Comparison of ENCODE assay signal across 19 cellular contexts in the genomic region with DNA sequence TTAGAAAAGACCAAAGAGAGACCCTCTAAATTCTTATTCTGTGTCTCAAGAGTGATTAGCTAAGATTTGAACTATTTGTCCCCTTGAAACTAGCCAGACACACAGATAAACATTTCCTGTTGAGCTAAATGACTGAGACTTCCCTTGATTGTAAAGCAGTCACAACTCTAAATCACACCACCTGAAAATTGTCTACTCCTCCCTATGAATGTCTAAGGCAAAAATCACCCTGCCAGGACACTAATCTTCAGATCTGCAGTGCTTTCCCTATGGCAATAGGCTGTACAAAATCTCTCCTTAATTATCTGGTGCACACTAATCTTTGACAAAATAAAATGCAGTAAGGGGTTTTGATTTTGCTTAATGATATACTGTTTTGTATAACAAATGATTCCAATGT.
DNase-seq lines count a peak whose midpoint lies in the region; ATAC-seq and TF ChIP-seq lines count a peak whose summit lies in the region.
"Had no signal": no experiment of that assay in that cellular context is flagged by ENCODE, and none has a peak within 500 bp of the region (broad histone marks: within the 10 kb centered on the region; RNA-seq: fewer than 3 reads in every experiment).

No MANE protein-coding gene starts in this region.

- CTCF ChIA-PET in SK-N-SH (lab: Yijun Ruan, JAX) = interaction anchor here (0.6 kb wide), 1 partner anchor 363 kb away, joined by 3 read pairs; no protein-coding TSS in a partner anchor
- CTCF ChIA-PET in activated CD8-positive, alpha-beta T cell treated with anti-CD3 and anti-CD28 coated beads, Interleukin-2, amount 10 ng/mL, durations not matched to agents 7 days and 5 days (lab: Charles Lee) = no interaction called here

- TF ChIP-seq EP300 in SK-N-SH (IDR thresholded peaks at IDR 0.05; ENCODE audit: borderline replicate concordance in 1 of 2, low read depth in 1 of 2, low read length in 1 of 2) = peak in 1 of 2 experiments; percentile 59; a peak in 1 of 4 replicates

- no peak overlapping the region for H4K8ac ChIP-seq in mesendoderm (ENCODE audit: low read depth, low read length)

- H3K9ac ChIP-seq in SK-N-SH (no peak overlapping the region), endodermal cell (ENCODE audit: extremely low read depth, low read length, poor library complexity, severe bottlenecking) (no peak overlapping the region), mesendoderm (ENCODE audit: low read length) (no peak overlapping the region)
- H3K9ac ChIP-seq: KMS-11 had no signal

- H3K27ac Mint-ChIP-seq in endodermal cell = no peak overlapping the region
- H3K27ac Mint-ChIP-seq in activated CD8-positive, alpha-beta T cell treated with anti-CD3 and anti-CD28 coated beads, Interleukin-2, amount 10 ng/mL, durations not matched to agents 7 days and 5 days = no peak overlapping the region
- H3K27ac Mint-ChIP-seq: B cell had no signal

- H3K4me3 ChIP-seq in SK-N-SH (ENCODE audit: low read depth in 2 of 2, low read length in 1 of 2) (no peak overlapping the region), endodermal cell (ENCODE audit: low read length) (peak overlapping the region; percentile 37), mesendoderm (ENCODE audit: low read length) (no peak overlapping the region)
- H3K4me3 ChIP-seq: A549, Peyer's patch had no signal

- no peaks in the 10 kb centered on the region for H3K27me3 Mint-ChIP-seq in endodermal cell (ENCODE audit: insufficient read depth)
- H3K27me3 Mint-ChIP-seq in activated CD8-positive, alpha-beta T cell treated with anti-CD3 and anti-CD28 coated beads, Interleukin-2, amount 10 ng/mL, durations not matched to agents 7 days and 5 days (ENCODE audit: low read depth) = no peaks in the 10 kb centered on the region
- H3K27me3 Mint-ChIP-seq: B cell had no signal

- intact Hi-C loops in left cardiac atrium (cut with DNase I) = no loop called here

- H3K4ac ChIP-seq in mesendoderm (ENCODE audit: low read depth, low read length) = no peak overlapping the region

- H2BK120ac ChIP-seq in mesendoderm (ENCODE audit: low read depth, low read length) = no peak overlapping the region

- H3K27ac ChIP-seq in SK-N-SH (ENCODE audit: low read depth in 2 of 2, low read length in 1 of 2) (peak overlapping the region in 1 of 2 experiments; percentile 43; a peak in 2 of 4 replicates), endodermal cell (ENCODE audit: low read depth, low read length) (no peak overlapping the region), mesendoderm (ENCODE audit: low read depth, low read length) (no peak overlapping the region)
- H3K27ac ChIP-seq: A549, KMS-11, Peyer's patch had no signal

- no peak overlapping the region for H3K4me2 ChIP-seq in SK-N-SH
- H3K4me2 ChIP-seq in mesendoderm (ENCODE audit: low read length) = no peak overlapping the region
- H3K4me2 ChIP-seq: A549, KMS-11 had no signal

- H2BK15ac ChIP-seq in mesendoderm (replicated peaks; ENCODE audit: low read depth) = no peak overlapping the region

- H3K36me3 ChIP-seq in SK-N-SH (replicated peaks in 1 of 2; ENCODE audit: control insufficient read depth in 1 of 2, insufficient read depth in 2 of 2, low read length in 1 of 2) (no peaks in the 10 kb centered on the region), endodermal cell (ENCODE audit: control insufficient read depth, insufficient read depth, low read length) (no peaks in the 10 kb centered on the region), mesendoderm (ENCODE audit: control insufficient read depth, insufficient read depth, low read length) (no peaks in the 10 kb centered on the region)
- H3K36me3 ChIP-seq: Peyer's patch had no signal

- no peaks in the 10 kb centered on the region for H3F3A ChIP-seq in SK-N-SH (replicated peaks; ENCODE audit: insufficient read depth)

- H3K79me2 ChIP-seq in SK-N-SH (ENCODE audit: insufficient read depth) (no peaks in the 10 kb centered on the region), mesendoderm (ENCODE audit: control insufficient read depth, insufficient read depth, low read length) (no peaks in the 10 kb centered on the region)

- H3K4me1 ChIP-seq in SK-N-SH (ENCODE audit: control insufficient read depth in 1 of 2, insufficient read depth in 2 of 2, low read depth in 1 of 2, low read length in 1 of 2) (peaks cover 0 to 3% of the 10 kb centered on the region in 2 experiments; a peak in 2 of 4 replicates), endodermal cell (ENCODE audit: control insufficient read depth, insufficient read depth, low read length) (no peaks in the 10 kb centered on the region), mesendoderm (ENCODE audit: control insufficient read depth, low read depth, low read length) (no peaks in the 10 kb centered on the region)
- H3K4me1 ChIP-seq: A549, Peyer's patch had no signal

- no peaks in the 10 kb centered on the region; the same call in 1 of the 2 replicates for H3K9me2 ChIP-seq in SK-N-SH

- H3K56ac ChIP-seq in mesendoderm (ENCODE audit: low read length) = no peak overlapping the region

- H3K4me1 Mint-ChIP-seq in endodermal cell = peaks cover 7% of the 10 kb centered on the region
- H3K4me1 Mint-ChIP-seq in activated CD8-positive, alpha-beta T cell treated with anti-CD3 and anti-CD28 coated beads, Interleukin-2, amount 10 ng/mL, durations not matched to agents 7 days and 5 days (ENCODE audit: low read depth) = no peaks in the 10 kb centered on the region
- H3K4me1 Mint-ChIP-seq: B cell, CD14-positive monocyte had no signal

- H2AK5ac ChIP-seq in mesendoderm (ENCODE audit: low read length) = no peak overlapping the region

- no peak for TF ChIP-seq RAD21 in SK-N-SH (IDR thresholded peaks at IDR 0.05; ENCODE audit: low read length)

- H3K79me1 ChIP-seq in mesendoderm (ENCODE audit: low read length) = no peaks in the 10 kb centered on the region

- ATAC-seq in SK-N-SH treated with all-trans-retinoic acid at 6 μM for 48 hours (no peak), left cardiac atrium (no peak)
- ATAC-seq in activated CD8-positive, alpha-beta T cell treated with anti-CD3 and anti-CD28 coated beads, Interleukin-2, amount 10 ng/mL, durations not matched to agents 7 days and 5 days = no peak
- ATAC-seq: A549 had no signal

- no peaks in the 10 kb centered on the region for H3K27me3 ChIP-seq in SK-N-SH (ENCODE audit: insufficient read depth)
- H3K27me3 ChIP-seq in endodermal cell (ENCODE audit: control insufficient read depth, insufficient read depth, low read length, poor library complexity, severe bottlenecking) = no peaks in the 10 kb centered on the region
- no peaks in the 10 kb centered on the region for H3K27me3 ChIP-seq in mesendoderm (ENCODE audit: insufficient read depth, low read length, poor library complexity)
- H3K27me3 ChIP-seq: Peyer's patch had no signal

- H4K20me1 ChIP-seq in SK-N-SH (ENCODE audit: insufficient read depth) = no peaks in the 10 kb centered on the region

- no peak overlapping the region for H4K5ac ChIP-seq in mesendoderm (ENCODE audit: low read length)

- POLR2A ChIA-PET in SK-N-SH (lab: Yijun Ruan, JAX) = no interaction called here
- POLR2A ChIA-PET in activated CD8-positive, alpha-beta T cell treated with anti-CD3 and anti-CD28 coated beads, Interleukin-2, amount 10 ng/mL, durations not matched to agents 7 days and 5 days (lab: Charles Lee) = no interaction called here

- no peak overlapping the region for H2BK5ac ChIP-seq in mesendoderm (ENCODE audit: low read length)

- peaks cover 6% of the 10 kb centered on the region for H3K9me3 Mint-ChIP-seq in endodermal cell
- no peaks in the 10 kb centered on the region for H3K9me3 Mint-ChIP-seq in activated CD8-positive, alpha-beta T cell treated with anti-CD3 and anti-CD28 coated beads, Interleukin-2, amount 10 ng/mL, durations not matched to agents 7 days and 5 days (ENCODE audit: insufficient read depth)

- no peak overlapping the region for H3K4me3 Mint-ChIP-seq in endodermal cell
- H3K4me3 Mint-ChIP-seq in activated CD8-positive, alpha-beta T cell treated with anti-CD3 and anti-CD28 coated beads, Interleukin-2, amount 10 ng/mL, durations not matched to agents 7 days and 5 days = no peak overlapping the region
- H3K4me3 Mint-ChIP-seq: B cell, CD14-positive monocyte had no signal

- H2AFZ ChIP-seq in SK-N-SH (ENCODE audit: low read depth) = no peak overlapping the region

- DNase-seq in SK-N-SH (no peak), endodermal cell (no peak), mesendoderm (peak; percentile 59), left cardiac atrium (no peak), NCI-H1930 (lab: John Stamatoyannopoulos, UW) (no peak)
- no peak for DNase-seq in activated CD8-positive, alpha-beta T cell treated with anti-CD3 and anti-CD28 coated beads, Interleukin-2, amount 10 ng/mL, durations not matched to agents 7 days and 5 days
- DNase-seq in activated CD4-positive, alpha-beta T cell treated with anti-CD3 and anti-CD28 coated beads, Interleukin-2, amount 50 U/mL, for 4 hours = no peak
- DNase-seq: GDM1, IMR-90, NCI-H1105, NCI-H146, NCI-H2029 treated with DMSO at 0.1 percent for 48 hours, NCI-H2171 treated with DMSO at 0.1 percent for 48 hours, Peyer's patch had no signal

- no peak overlapping the region for H3K23ac ChIP-seq in mesendoderm (ENCODE audit: low read length)

- H3K18ac ChIP-seq in mesendoderm (ENCODE audit: low read length) = no peak overlapping the region

- TF ChIP-seq CTCF in SK-N-SH (IDR thresholded peaks at IDR 0.05) = no peak
- no peak for TF ChIP-seq CTCF in endodermal cell (conservative IDR thresholded peaks at IDR 0.05)

- H3K36me3 Mint-ChIP-seq in endodermal cell (ENCODE audit: low read depth) = no peaks in the 10 kb centered on the region
- H3K36me3 Mint-ChIP-seq in activated CD8-positive, alpha-beta T cell treated with anti-CD3 and anti-CD28 coated beads, Interleukin-2, amount 10 ng/mL, durations not matched to agents 7 days and 5 days (ENCODE audit: low read depth) = no peaks in the 10 kb centered on the region
- H3K36me3 Mint-ChIP-seq: CD14-positive monocyte had no signal

- H3K9me3 ChIP-seq in SK-N-SH (peaks cover 14% of the 10 kb centered on the region; the same call in 1 of the 2 replicates), endodermal cell (ENCODE audit: control insufficient read depth, low read length) (peaks cover 25% of the 10 kb centered on the region)
- H3K9me3 ChIP-seq: A549, Peyer's patch had no signal

TF ChIP-seq in SK-N-SH, 30 proteins besides CTCF, POLR2A, EP300 and RAD21 (continues in another document):
- TF ChIP-seq GATA2 (CRISPR knock-in tag; IDR thresholded peaks at IDR 0.05) (peak; percentile 86), FOSL2 (IDR thresholded peaks at IDR 0.05; ENCODE audit: borderline replicate concordance, low read depth) (no peak), TAF1 (IDR thresholded peaks at IDR 0.05; ENCODE audit: borderline replicate concordance, low read depth, low read length) (no peak)
